ENCODE assay signal across 14 cellular contexts in genomic region chr10:35228058-35228457, GRCh38.
"Had no signal": no experiment of that assay in that cellular context is flagged by ENCODE, and none has a peak within 500 bp of the region (broad histone marks: within the 10 kb centered on the region; RNA-seq: fewer than 3 reads in every experiment).

No MANE protein-coding gene starts in this region.

- H3K27ac Mint-ChIP-seq: activated CD4-positive, alpha-beta memory T cell treated with anti-CD3 and anti-CD28 coated beads, Interleukin-2, amount 10 ng/mL, durations not matched to agents 7 days and 5 days; activated naive CD8-positive, alpha-beta T cell treated with anti-CD3 and anti-CD28 coated beads, Interleukin-2, amount 10 ng/mL, durations not matched to agents 7 days and 5 days; naive B cell; stimulated activated effector memory CD8-positive, alpha-beta T cell treated with anti-CD3 and anti-CD28 coated beads, Interleukin-12 subunit alpha, Interleukin-12 subunit beta, amount 100 ng/mL, for 72 hours; T-helper 2 cell treated with Interferon-gamma antibody and Interleukin-4, amounts not matched to agents 5 μg/mL and 100 μg/mL, for 36 hours had no signal

- H3K4me1 ChIP-seq: ascending aorta, right atrium auricular region, thyroid gland, uterus had no signal

- H3K27me3 Mint-ChIP-seq: activated CD4-positive, alpha-beta memory T cell treated with anti-CD3 and anti-CD28 coated beads, Interleukin-2, amount 10 ng/mL, durations not matched to agents 7 days and 5 days had no signal

- H3K4me1 Mint-ChIP-seq: naive B cell had no signal

- DNase-seq: activated CD4-positive, alpha-beta memory T cell treated with anti-CD3 and anti-CD28 coated beads, Interleukin-2, amount 10 ng/mL, durations not matched to agents 7 days and 5 days; activated CD8-positive, alpha-beta memory T cell treated with anti-CD3 and anti-CD28 coated beads, Interleukin-2, amount 50 U/mL, for 4 hours; activated naive CD8-positive, alpha-beta T cell treated with anti-CD3 and anti-CD28 coated beads, Interleukin-2, amount 10 ng/mL, durations not matched to agents 7 days and 5 days; hypothalamus; naive B cell; posterior cingulate gyrus; small intestine; thyroid gland; uterus had no signal

- H3K9me3 ChIP-seq: ascending aorta, right atrium auricular region, thyroid gland, uterus had no signal

- H3K27ac ChIP-seq: ascending aorta, right atrium auricular region, thyroid gland, uterus had no signal

- ATAC-seq: stimulated activated effector memory CD8-positive, alpha-beta T cell treated with anti-CD3 and anti-CD28 coated beads, Interleukin-12 subunit alpha, Interleukin-12 subunit beta, amount 100 ng/mL, for 72 hours had no signal

- H3K9me3 Mint-ChIP-seq: activated CD4-positive, alpha-beta memory T cell treated with anti-CD3 and anti-CD28 coated beads, Interleukin-2, amount 10 ng/mL, durations not matched to agents 7 days and 5 days had no signal

- H3K36me3 Mint-ChIP-seq: naive B cell; stimulated activated effector memory CD8-positive, alpha-beta T cell treated with anti-CD3 and anti-CD28 coated beads, Interleukin-12 subunit alpha, Interleukin-12 subunit beta, amount 100 ng/mL, for 72 hours had no signal

- H3K4me3 Mint-ChIP-seq: activated CD4-positive, alpha-beta memory T cell treated with anti-CD3 and anti-CD28 coated beads, Interleukin-2, amount 10 ng/mL, durations not matched to agents 7 days and 5 days; activated naive CD8-positive, alpha-beta T cell treated with anti-CD3 and anti-CD28 coated beads, Interleukin-2, amount 10 ng/mL, durations not matched to agents 7 days and 5 days; naive B cell; stimulated activated effector memory CD8-positive, alpha-beta T cell treated with anti-CD3 and anti-CD28 coated beads, Interleukin-12 subunit alpha, Interleukin-12 subunit beta, amount 100 ng/mL, for 72 hours; T-helper 2 cell treated with Interferon-gamma antibody and Interleukin-4, amounts not matched to agents 5 μg/mL and 100 μg/mL, for 36 hours had no signal

- H3K4me3 ChIP-seq: ascending aorta, lung, right atrium auricular region, thyroid gland, uterus had no signal

- H3K27me3 ChIP-seq: ascending aorta, right atrium auricular region, thyroid gland, uterus had no signal

- H3K36me3 ChIP-seq: ascending aorta, right atrium auricular region, thyroid gland, uterus had no signal
